ENCODE assay signal across 30 cellular contexts in the genomic region with DNA sequence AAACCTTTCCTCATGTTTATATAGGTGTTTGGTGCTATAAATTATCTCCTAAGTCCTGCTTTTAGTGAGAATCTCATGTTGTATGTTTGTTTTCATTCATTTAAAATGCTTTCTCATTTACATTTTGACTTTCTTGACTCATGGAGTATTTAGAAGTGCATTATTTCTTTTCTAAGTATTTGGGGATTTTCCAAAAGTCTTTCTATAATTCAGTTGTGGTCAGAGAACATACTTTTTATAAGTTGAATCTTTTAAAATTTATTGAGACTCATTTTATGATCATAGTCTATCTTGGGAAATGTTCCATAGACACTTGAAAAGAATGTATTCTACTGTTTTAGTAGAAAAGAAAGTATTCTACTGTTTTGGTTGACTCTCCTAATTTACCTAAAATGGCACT.
DNase-seq lines count a peak whose midpoint lies in the region; ATAC-seq, FAIRE-seq and TF ChIP-seq lines count a peak whose summit lies in the region.
"Had no signal": no experiment of that assay in that cellular context is flagged by ENCODE, and none has a peak within 500 bp of the region (broad histone marks: within the 10 kb centered on the region; RNA-seq: fewer than 3 reads in every experiment).

No MANE protein-coding gene starts in this region.

- no peak overlapping the region for H3K4me2 ChIP-seq in GM23338
- H3K4me2 ChIP-seq: BLaER1 treated with 17β-estradiol and CSF1 and Interleukin-3, amounts not matched to agents 10 nM and 100 nM; KMS-11 had no signal

- intact Hi-C loops in psoas muscle (cut with DNase I) (loop anchor here in 1 of 2 donors (10.0 kb wide), 1 partner anchor 58 kb away; no protein-coding TSS in a partner anchor), natural killer cell (cut with micrococcal nuclease) (no loop called here)

- H3K4me3 Mint-ChIP-seq in GM23338 (no peak overlapping the region), natural killer cell (no peak overlapping the region)
- H3K4me3 Mint-ChIP-seq: activated naive CD8-positive, alpha-beta T cell treated with anti-CD3 and anti-CD28 coated beads for 36 hours; memory B cell; naive B cell; T-helper 17 cell had no signal

- H3K4me1 ChIP-seq in psoas muscle: peaks cover 40% of the 10 kb centered on the region
- H3K4me1 ChIP-seq in GM23338 (ENCODE audit: insufficient read depth): no peaks in the 10 kb centered on the region
- H3K4me1 ChIP-seq: upper lobe of right lung had no signal

- H3K27me3 ChIP-seq in psoas muscle (ENCODE audit: insufficient read depth in 3 of 3, low read length in 2 of 3) (no peaks in the 10 kb centered on the region), GM23338 (ENCODE audit: insufficient read depth) (no peaks in the 10 kb centered on the region)
- H3K27me3 ChIP-seq: BLaER1 treated with 17β-estradiol and CSF1 and Interleukin-3, amounts not matched to agents 10 nM and 100 nM; body of pancreas; upper lobe of right lung had no signal

- H2AFZ ChIP-seq in GM23338: no peak overlapping the region

- DNase-seq in H54 (ENCODE audit: insufficient read length, low spot score) (no peak), dedifferentiated amniotic fluid mesenchymal stem cell (ENCODE audit: extremely low spot score) (peak; percentile 58), psoas muscle (no peak), GM23338 (ENCODE audit: low spot score) (no peak), NCI-H187 treated with DMSO at 0.1 percent for 48 hours (lab: John Stamatoyannopoulos, UW) (no peak), natural killer cell (no peak), NCI-H446 (lab: John Stamatoyannopoulos, UW) (no peak)
- DNase-seq: ACHN; activated CD4-positive, alpha-beta T cell treated with anti-CD3 and anti-CD28 coated beads for 1 hour; activated effector memory CD4-positive, alpha-beta T cell treated with Interleukin-2 at 50 U/mL for 16 hours; activated naive CD8-positive, alpha-beta T cell treated with anti-CD3 and anti-CD28 coated beads for 36 hours; activated T-cell treated with anti-CD3 and anti-CD28 coated beads for 4 hours; body of pancreas; COR-L47; DND-41; effector CD4-positive, alpha-beta T cell; naive B cell; NCI-H1417 treated with DMSO at 0.1 percent for 48 hours; NCI-H446 treated with DMSO at 0.1 percent for 48 hours; NCI-H82; occipital lobe; stimulated activated CD4-positive, alpha-beta T cell treated with anti-CD3 and anti-CD28 coated beads, Interleukin-12 subunit alpha, Interleukin-12 subunit beta, amount 100 ng/mL, for 4 hours; stimulated activated CD4-positive, alpha-beta T cell treated with anti-CD3 and anti-CD28 coated beads, Interleukin-4, amount 100 ng/mL, for 1 hour; T-helper 17 cell; upper lobe of right lung had no signal

- no peaks in the 10 kb centered on the region for H4K20me1 ChIP-seq in GM23338 (replicated peaks; ENCODE audit: insufficient read depth)
- H4K20me1 ChIP-seq: BLaER1 treated with 17β-estradiol and CSF1 and Interleukin-3, amounts not matched to agents 10 nM and 100 nM had no signal

- H3K79me2 ChIP-seq in GM23338 (replicated peaks; ENCODE audit: insufficient read depth): no peaks in the 10 kb centered on the region

- peak; percentile 92 for FAIRE-seq in A204.1 (lab: Jason Lieb, UNC)
- peak; percentile 80 for FAIRE-seq in H54 (lab: Jason Lieb, UNC)
- FAIRE-seq: GM18507 had no signal

- H3K4me1 Mint-ChIP-seq in GM23338: no peaks in the 10 kb centered on the region
- no peaks in the 10 kb centered on the region for H3K4me1 Mint-ChIP-seq in natural killer cell
- H3K4me1 Mint-ChIP-seq: activated naive CD8-positive, alpha-beta T cell treated with anti-CD3 and anti-CD28 coated beads for 36 hours; memory B cell; T-helper 17 cell had no signal

- H3K4me3 ChIP-seq in psoas muscle: peak overlapping the region; percentile 73
- no peak overlapping the region for H3K4me3 ChIP-seq in GM23338
- H3K4me3 ChIP-seq: BLaER1 treated with 17β-estradiol and CSF1 and Interleukin-3, amounts not matched to agents 10 nM and 100 nM; body of pancreas; upper lobe of right lung had no signal

- ATAC-seq in psoas muscle (no peak), GM23338 (no peak), natural killer cell (no peak)
- ATAC-seq: body of pancreas, T-helper 17 cell, upper lobe of right lung had no signal

- no peaks in the 10 kb centered on the region for H3K9me3 ChIP-seq in psoas muscle
- H3K9me3 ChIP-seq: BLaER1 treated with 17β-estradiol and CSF1 and Interleukin-3, amounts not matched to agents 10 nM and 100 nM; body of pancreas; upper lobe of right lung had no signal

- H3K27me3 Mint-ChIP-seq in GM23338 (ENCODE audit: insufficient read depth, low read depth, poor library complexity) (no peaks in the 10 kb centered on the region), natural killer cell (ENCODE audit: low read depth in 2 of 2) (no peaks in the 10 kb centered on the region)
- H3K27me3 Mint-ChIP-seq: activated naive CD8-positive, alpha-beta T cell treated with anti-CD3 and anti-CD28 coated beads for 36 hours; memory B cell had no signal

- no peak for TF ChIP-seq POLR2A in H54 (IDR thresholded peaks at IDR 0.05; ENCODE audit: low read depth, low read length)

- no peaks in the 10 kb centered on the region for H3F3A ChIP-seq in GM23338 (replicated peaks; ENCODE audit: low read depth)

- no peaks in the 10 kb centered on the region for H3K36me3 ChIP-seq in psoas muscle (ENCODE audit: insufficient read depth in 1 of 2, low read depth in 1 of 2)
- no peaks in the 10 kb centered on the region for H3K36me3 ChIP-seq in GM23338 (ENCODE audit: insufficient read depth)
- H3K36me3 ChIP-seq: BLaER1 treated with 17β-estradiol and CSF1 and Interleukin-3, amounts not matched to agents 10 nM and 100 nM; upper lobe of right lung had no signal

- TF ChIP-seq CTCF in psoas muscle (IDR thresholded peaks at IDR 0.05) (no peak), GM23338 (conservative IDR thresholded peaks at IDR 0.05; ENCODE audit: low read depth in 2 of 2) (no peak), natural killer cell (IDR thresholded peaks at IDR 0.05) (no peak)

- no peaks in the 10 kb centered on the region for H3K9me2 ChIP-seq in GM23338 (ENCODE audit: insufficient read depth)

- H3K9me3 Mint-ChIP-seq in GM23338 (no peaks in the 10 kb centered on the region), natural killer cell (no peaks in the 10 kb centered on the region)
- H3K9me3 Mint-ChIP-seq: activated naive CD8-positive, alpha-beta T cell treated with anti-CD3 and anti-CD28 coated beads for 36 hours; memory B cell; naive B cell had no signal

- H3K36me3 Mint-ChIP-seq in GM23338 (ENCODE audit: low read depth) (no peaks in the 10 kb centered on the region), natural killer cell (no peaks in the 10 kb centered on the region)
- H3K36me3 Mint-ChIP-seq: activated naive CD8-positive, alpha-beta T cell treated with anti-CD3 and anti-CD28 coated beads for 36 hours; memory B cell; naive B cell had no signal

- H3K27ac Mint-ChIP-seq in GM23338 (no peak overlapping the region), natural killer cell (no peak overlapping the region)
- H3K27ac Mint-ChIP-seq: activated naive CD8-positive, alpha-beta T cell treated with anti-CD3 and anti-CD28 coated beads for 36 hours; memory B cell; naive B cell; T-helper 17 cell had no signal

- H3K27ac ChIP-seq in psoas muscle: peak overlapping the region; percentile 95
- H3K27ac ChIP-seq in GM23338 (ENCODE audit: low read depth): no peak overlapping the region
- H3K27ac ChIP-seq: BLaER1 treated with 17β-estradiol and CSF1 and Interleukin-3, amounts not matched to agents 10 nM and 100 nM; body of pancreas; KMS-11; upper lobe of right lung had no signal

TF ChIP-seq in GM23338, 12 proteins besides CTCF, POLR2A, EP300 and RAD21:
- TF ChIP-seq, protein P1, sequence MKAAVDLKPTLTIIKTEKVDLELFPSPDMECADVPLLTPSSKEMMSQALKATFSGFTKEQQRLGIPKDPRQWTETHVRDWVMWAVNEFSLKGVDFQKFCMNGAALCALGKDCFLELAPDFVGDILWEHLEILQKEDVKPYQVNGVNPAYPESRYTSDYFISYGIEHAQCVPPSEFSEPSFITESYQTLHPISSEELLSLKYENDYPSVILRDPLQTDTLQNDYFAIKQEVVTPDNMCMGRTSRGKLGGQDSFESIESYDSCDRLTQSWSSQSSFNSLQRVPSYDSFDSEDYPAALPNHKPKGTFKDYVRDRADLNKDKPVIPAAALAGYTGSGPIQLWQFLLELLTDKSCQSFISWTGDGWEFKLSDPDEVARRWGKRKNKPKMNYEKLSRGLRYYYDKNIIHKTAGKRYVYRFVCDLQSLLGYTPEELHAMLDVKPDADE (IDR thresholded peaks at IDR 0.05): no peak
- TF ChIP-seq JUNB (IDR thresholded peaks at IDR 0.05; ENCODE audit: unreplicated experiment) (no peak), NANOG (IDR thresholded peaks at IDR 0.05; ENCODE audit: borderline replicate concordance) (no peak), EZH2phosphoT487 (IDR thresholded peaks at IDR 0.05; ENCODE audit: unreplicated experiment) (no peak)
- TF ChIP-seq, protein P2, sequence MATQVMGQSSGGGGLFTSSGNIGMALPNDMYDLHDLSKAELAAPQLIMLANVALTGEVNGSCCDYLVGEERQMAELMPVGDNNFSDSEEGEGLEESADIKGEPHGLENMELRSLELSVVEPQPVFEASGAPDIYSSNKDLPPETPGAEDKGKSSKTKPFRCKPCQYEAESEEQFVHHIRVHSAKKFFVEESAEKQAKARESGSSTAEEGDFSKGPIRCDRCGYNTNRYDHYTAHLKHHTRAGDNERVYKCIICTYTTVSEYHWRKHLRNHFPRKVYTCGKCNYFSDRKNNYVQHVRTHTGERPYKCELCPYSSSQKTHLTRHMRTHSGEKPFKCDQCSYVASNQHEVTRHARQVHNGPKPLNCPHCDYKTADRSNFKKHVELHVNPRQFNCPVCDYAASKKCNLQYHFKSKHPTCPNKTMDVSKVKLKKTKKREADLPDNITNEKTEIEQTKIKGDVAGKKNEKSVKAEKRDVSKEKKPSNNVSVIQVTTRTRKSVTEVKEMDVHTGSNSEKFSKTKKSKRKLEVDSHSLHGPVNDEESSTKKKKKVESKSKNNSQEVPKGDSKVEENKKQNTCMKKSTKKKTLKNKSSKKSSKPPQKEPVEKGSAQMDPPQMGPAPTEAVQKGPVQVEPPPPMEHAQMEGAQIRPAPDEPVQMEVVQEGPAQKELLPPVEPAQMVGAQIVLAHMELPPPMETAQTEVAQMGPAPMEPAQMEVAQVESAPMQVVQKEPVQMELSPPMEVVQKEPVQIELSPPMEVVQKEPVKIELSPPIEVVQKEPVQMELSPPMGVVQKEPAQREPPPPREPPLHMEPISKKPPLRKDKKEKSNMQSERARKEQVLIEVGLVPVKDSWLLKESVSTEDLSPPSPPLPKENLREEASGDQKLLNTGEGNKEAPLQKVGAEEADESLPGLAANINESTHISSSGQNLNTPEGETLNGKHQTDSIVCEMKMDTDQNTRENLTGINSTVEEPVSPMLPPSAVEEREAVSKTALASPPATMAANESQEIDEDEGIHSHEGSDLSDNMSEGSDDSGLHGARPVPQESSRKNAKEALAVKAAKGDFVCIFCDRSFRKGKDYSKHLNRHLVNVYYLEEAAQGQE (IDR thresholded peaks at IDR 0.05; ENCODE audit: unreplicated experiment): no peak
